In genomic region chr12:113978080-113978479, GRCh38 we compare ENCODE assay signal across 31 cellular contexts.
"Had no signal": no experiment of that assay in that cellular context is flagged by ENCODE, and none has a peak within 500 bp of the region (broad histone marks: within the 10 kb centered on the region; RNA-seq: fewer than 3 reads in every experiment).

No MANE protein-coding gene starts in this region.

- H3K4me3 Mint-ChIP-seq: activated CD4-positive, alpha-beta memory T cell treated with anti-CD3 and anti-CD28 coated beads, Interleukin-2, amount 10 ng/mL, durations not matched to agents 7 days and 5 days; activated CD4-positive, alpha-beta T cell treated with anti-CD3 and anti-CD28 coated beads, Interleukin-2, amount 10 ng/mL, durations not matched to agents 7 days and 5 days; activated naive CD8-positive, alpha-beta T cell; activated T-cell treated with anti-CD3 and anti-CD28 coated beads, Interleukin-2, amount 50 U/mL, for 4 hours; activated T-helper 17 cell treated with anti-CD3 and anti-CD28 coated beads, Interleukin-2, amount 50 U/mL, for 72 hours; central memory CD8-positive, alpha-beta T cell; effector memory CD8-positive, alpha-beta T cell; WTC11 had no signal

- H3K9me3 Mint-ChIP-seq: activated CD4-positive, alpha-beta memory T cell treated with anti-CD3 and anti-CD28 coated beads, Interleukin-2, amount 10 ng/mL, durations not matched to agents 7 days and 5 days; activated CD4-positive, alpha-beta T cell treated with anti-CD3 and anti-CD28 coated beads, Interleukin-2, amount 10 ng/mL, durations not matched to agents 7 days and 5 days; activated T-cell treated with anti-CD3 and anti-CD28 coated beads, Interleukin-2, amount 50 U/mL, for 4 hours; activated T-helper 17 cell treated with anti-CD3 and anti-CD28 coated beads, Interleukin-2, amount 50 U/mL, for 72 hours; central memory CD8-positive, alpha-beta T cell; effector memory CD8-positive, alpha-beta T cell; WTC11 had no signal

- H3K4me1 ChIP-seq: esophagus muscularis mucosa, foreskin keratinocyte, gastrocnemius medialis, heart right ventricle had no signal

- H3K36me3 Mint-ChIP-seq: activated naive CD8-positive, alpha-beta T cell; WTC11 had no signal

- H3K27me3 ChIP-seq: brain microvascular endothelial cell, foreskin keratinocyte had no signal

- FAIRE-seq: astrocyte, bronchial epithelial cell had no signal

- H3K27ac ChIP-seq: brain microvascular endothelial cell, esophagus muscularis mucosa, foreskin keratinocyte, gastrocnemius medialis, heart right ventricle had no signal

- H3K4me3 ChIP-seq: esophagus muscularis mucosa, gastrocnemius medialis, heart right ventricle had no signal

- H3K36me3 ChIP-seq: brain microvascular endothelial cell, esophagus muscularis mucosa, gastrocnemius medialis, heart right ventricle had no signal

- H3K9me3 ChIP-seq: esophagus muscularis mucosa, gastrocnemius medialis, heart right ventricle had no signal

- H3K27ac Mint-ChIP-seq: activated CD4-positive, alpha-beta memory T cell treated with anti-CD3 and anti-CD28 coated beads, Interleukin-2, amount 10 ng/mL, durations not matched to agents 7 days and 5 days; activated CD4-positive, alpha-beta T cell treated with anti-CD3 and anti-CD28 coated beads, Interleukin-2, amount 10 ng/mL, durations not matched to agents 7 days and 5 days; activated naive CD8-positive, alpha-beta T cell; activated T-helper 17 cell treated with anti-CD3 and anti-CD28 coated beads, Interleukin-2, amount 50 U/mL, for 72 hours; effector memory CD8-positive, alpha-beta T cell; WTC11 had no signal

- ATAC-seq: activated T-cell treated with anti-CD3 and anti-CD28 coated beads, Interleukin-2, amount 50 U/mL, for 4 hours; activated T-helper 17 cell treated with anti-CD3 and anti-CD28 coated beads, Interleukin-2, amount 50 U/mL, for 72 hours; effector memory CD8-positive, alpha-beta T cell; foreskin keratinocyte; gastrocnemius medialis; heart right ventricle; WTC11 had no signal

- DNase-seq: activated CD4-positive, alpha-beta memory T cell treated with anti-CD3 and anti-CD28 coated beads, Interleukin-2, amount 10 ng/mL, durations not matched to agents 7 days and 5 days; activated CD4-positive, alpha-beta T cell treated with anti-CD3 and anti-CD28 coated beads for 1 hour; activated CD4-positive, alpha-beta T cell treated with anti-CD3 and anti-CD28 coated beads for 4 hours; activated CD4-positive, alpha-beta T cell treated with anti-CD3 and anti-CD28 coated beads, Interleukin-2, amount 10 ng/mL, durations not matched to agents 7 days and 5 days; activated CD4-positive, alpha-beta T cell treated with anti-CD3 and anti-CD28 coated beads, Interleukin-2, amount 50 U/mL, for 4 hours; activated CD8-positive, alpha-beta memory T cell treated with anti-CD3 and anti-CD28 coated beads for 24 hours; activated effector memory CD4-positive, alpha-beta T cell treated with Interleukin-2 at 50 U/mL for 16 hours; activated gamma-delta T cell treated with Interleukin-2 at 50 U/mL for 16 hours; activated naive CD4-positive, alpha-beta T cell treated with anti-CD3 and anti-CD28 coated beads, Interleukin-2, amount 50 U/mL, for 16 hours; activated naive CD4-positive, alpha-beta T cell treated with Interleukin-2 at 50 U/mL for 16 hours; activated T-cell treated with anti-CD3 and anti-CD28 coated beads, Interleukin-2, amount 50 U/mL, for 4 hours; amniotic stem cell; anterior cingulate cortex; brain microvascular endothelial cell; cortex of kidney; dermis blood vessel endothelial cell; effector CD4-positive, alpha-beta T cell; effector memory CD8-positive, alpha-beta T cell; erythroblast; foreskin keratinocyte; gastrocnemius medialis; glutamatergic neuron; heart right ventricle; T-helper 2 cell had no signal

- H3K4me1 Mint-ChIP-seq: activated T-helper 17 cell treated with anti-CD3 and anti-CD28 coated beads, Interleukin-2, amount 50 U/mL, for 72 hours; WTC11 had no signal
